Comparison of ENCODE assay signal across 23 cellular contexts in genomic region chr14:76589246-76589645, GRCh38.
DNase-seq lines count a peak whose midpoint lies in the region; ATAC-seq, FAIRE-seq and TF ChIP-seq lines count a peak whose summit lies in the region.
"Had no signal": no experiment of that assay in that cellular context is flagged by ENCODE, and none has a peak within 500 bp of the region (broad histone marks: within the 10 kb centered on the region; RNA-seq: fewer than 3 reads in every experiment).

No MANE protein-coding gene starts in this region.

- H2BK120ac ChIP-seq in mesendoderm (ENCODE audit: low read depth, low read length): no peak overlapping the region

- H3K23ac ChIP-seq in mesendoderm (ENCODE audit: low read length): no peak overlapping the region

- H3K4me1 Mint-ChIP-seq in activated T-cell treated with anti-CD3 and anti-CD28 coated beads, Interleukin-2, amount 50 U/mL, for 72 hours (ENCODE audit: low read depth): no peaks in the 10 kb centered on the region

- no peaks in the 10 kb centered on the region for H3K4me1 ChIP-seq in HepG2 (ENCODE audit: insufficient read depth, low read length)
- H3K4me1 ChIP-seq in right lobe of liver: no peaks in the 10 kb centered on the region
- H3K4me1 ChIP-seq in mesendoderm (ENCODE audit: control insufficient read depth, low read depth, low read length): no peaks in the 10 kb centered on the region

- 60% methylated on average over 4 of the region's 4 CpGs for WGBS in HepG2 (ENCODE audit: low lambda C conversion rate)
- WGBS in right lobe of liver (ENCODE audit: insufficient coverage, low coverage, low lambda C conversion rate, missing lambda C conversion rate): 100% methylated on average over 4 of the region's 4 CpGs
- no CpG with 5 or more reads among the region's 4 CpGs for WGBS in mesendoderm (ENCODE audit: extremely low coverage, insufficient coverage, low lambda C conversion rate)

- no peak overlapping the region for H3K56ac ChIP-seq in mesendoderm (ENCODE audit: low read length)

- FAIRE-seq in HepG2 (lab: Jason Lieb, UNC): no peak
- FAIRE-seq: A204.1 had no signal

- H2AK5ac ChIP-seq in mesendoderm (ENCODE audit: low read length): no peak overlapping the region

- H3K9me3 ChIP-seq in HepG2 (ENCODE audit: low read length): no peaks in the 10 kb centered on the region
- no peaks in the 10 kb centered on the region for H3K9me3 ChIP-seq in right lobe of liver

- BruUV-seq in HepG2 (replicated peaks; lab: Mats Ljungman, UMichigan): no TSS peak

- no peaks in the 10 kb centered on the region for H3K27me3 Mint-ChIP-seq in activated T-cell treated with anti-CD3 and anti-CD28 coated beads, Interleukin-2, amount 50 U/mL, for 72 hours (ENCODE audit: low read depth)

- H3K9me3 Mint-ChIP-seq in activated T-cell treated with anti-CD3 and anti-CD28 coated beads, Interleukin-2, amount 50 U/mL, for 72 hours: no peaks in the 10 kb centered on the region
- H3K9me3 Mint-ChIP-seq: CD8-positive, alpha-beta memory T cell had no signal

- no peak overlapping the region for H3K4me2 ChIP-seq in HepG2 (ENCODE audit: low read depth, low read length)
- no peak overlapping the region for H3K4me2 ChIP-seq in mesendoderm (ENCODE audit: low read length)

- TF ChIP-seq EP300 in HepG2 (IDR thresholded peaks at IDR 0.05; ENCODE audit: low read depth in 2 of 2, low read length in 2 of 2) (no peak), HepG2 (CRISPR knock-in tag; IDR thresholded peaks at IDR 0.05; ENCODE audit: borderline replicate concordance) (no peak)

- no peak overlapping the region for H3K4ac ChIP-seq in mesendoderm (ENCODE audit: low read depth, low read length)

- no peak overlapping the region for H3K18ac ChIP-seq in mesendoderm (ENCODE audit: low read length)

- DNase-seq in HepG2 (ENCODE audit: low spot score) (no peak), right lobe of liver (no peak), RWPE1 (ENCODE audit: low spot score) (peak; percentile 46), epithelial cell of prostate (ENCODE audit: low read depth, low spot score) (peak; percentile 57), mesendoderm (no peak), left colon (no peak)
- DNase-seq in activated T-cell treated with anti-CD3 and anti-CD28 coated beads, Interleukin-2, amount 50 U/mL, for 72 hours: no peak
- DNase-seq: Calu3; CD8-positive, alpha-beta memory T cell; DMS153; GDM1; GOT3; KBM-7; MV-4-11; NCI-H1105 treated with DMSO at 0.1 percent for 48 hours; NCI-H2029 treated with DMSO at 0.1 percent for 48 hours; NCI-H226; NCI-H524; NCI-H774 had no signal

- TF ChIP-seq CTCF in HepG2 (CRISPR knock-in tag; IDR thresholded peaks at IDR 0.05): no peak
- no peak for TF ChIP-seq CTCF in right lobe of liver (IDR thresholded peaks at IDR 0.05)
- no peak for TF ChIP-seq CTCF in RWPE1 (conservative IDR thresholded peaks at IDR 0.05; ENCODE audit: low read depth)

- H4K5ac ChIP-seq in mesendoderm (ENCODE audit: low read length): no peak overlapping the region

- CTCF ChIA-PET in HepG2 (lab: Yijun Ruan, JAX; ENCODE audit: low intra/inter-chr PET ratio, low total read pairs) (no interaction called here), RWPE1 (lab: Yijun Ruan, JAX) (no interaction called here)

- no peak overlapping the region for H3K9ac ChIP-seq in HepG2 (ENCODE audit: insufficient read depth, low read depth, low read length)
- H3K9ac ChIP-seq in mesendoderm (ENCODE audit: low read length): no peak overlapping the region

- H2BK15ac ChIP-seq in mesendoderm (replicated peaks; ENCODE audit: low read depth): no peak overlapping the region

- POLR2A ChIA-PET in HepG2 (lab: Yijun Ruan, JAX): no interaction called here
- POLR2A ChIA-PET in RWPE1 (lab: Yijun Ruan, JAX; ENCODE audit: low non-redundant PET): no interaction called here

- H4K8ac ChIP-seq in mesendoderm (ENCODE audit: low read depth, low read length): no peak overlapping the region

- H3K79me1 ChIP-seq in mesendoderm (ENCODE audit: low read length): no peaks in the 10 kb centered on the region

- no peak overlapping the region for H3K27ac Mint-ChIP-seq in activated T-cell treated with anti-CD3 and anti-CD28 coated beads, Interleukin-2, amount 50 U/mL, for 72 hours
- H3K27ac Mint-ChIP-seq: CD8-positive, alpha-beta memory T cell had no signal

- TF ChIP-seq POLR2A in HepG2 (IDR thresholded peaks at IDR 0.05; ENCODE audit: insufficient read depth in 1 of 2, low read depth in 2 of 2, low read length in 2 of 2): no peak
- TF ChIP-seq POLR2A in right lobe of liver (IDR thresholded peaks at IDR 0.05): no peak

- intact Hi-C loops in HepG2 (cut with micrococcal nuclease; ENCODE audit: unreplicated experiment) (no loop called here), right lobe of liver (cut with DNase I) (no loop called here), left colon (cut with DNase I, micrococcal nuclease) (no loop called here)

- no peak overlapping the region for H3K4me3 ChIP-seq in HepG2 (replicated peaks in 1 of 3; ENCODE audit: insufficient read depth in 1 of 3, low read depth in 2 of 3, low read length in 3 of 3)
- no peak overlapping the region for H3K4me3 ChIP-seq in right lobe of liver
- H3K4me3 ChIP-seq in mesendoderm (ENCODE audit: low read length): no peak overlapping the region

- in situ Hi-C loops in HepG2 (cut with HindIII; ENCODE audit: extremely low pct_ligation_motif_present, low pct_unique_long_range_greater_than_20kb): no loop called here

- no peaks in the 10 kb centered on the region for H3K79me2 ChIP-seq in HepG2 (ENCODE audit: insufficient read depth, low read length)
- no peaks in the 10 kb centered on the region for H3K79me2 ChIP-seq in mesendoderm (ENCODE audit: control insufficient read depth, insufficient read depth, low read length)

- no peaks in the 10 kb centered on the region for H3K36me3 Mint-ChIP-seq in activated T-cell treated with anti-CD3 and anti-CD28 coated beads, Interleukin-2, amount 50 U/mL, for 72 hours (ENCODE audit: insufficient read depth in 2 of 2)

- no peak overlapping the region for H2AFZ ChIP-seq in HepG2 (ENCODE audit: low read length)

- no peak overlapping the region for H3K4me3 Mint-ChIP-seq in activated T-cell treated with anti-CD3 and anti-CD28 coated beads, Interleukin-2, amount 50 U/mL, for 72 hours
- H3K4me3 Mint-ChIP-seq: CD8-positive, alpha-beta memory T cell had no signal

- no peak for TF ChIP-seq RAD21 in HepG2 (CRISPR knock-in tag; IDR thresholded peaks at IDR 0.05)

- H3K27ac ChIP-seq in HepG2 (ENCODE audit: extremely low read length, insufficient read depth, low read length): no peak overlapping the region
- no peak overlapping the region for H3K27ac ChIP-seq in right lobe of liver
- H3K27ac ChIP-seq in RWPE1: no peak overlapping the region
- peak overlapping the region; percentile 84 for H3K27ac ChIP-seq in epithelial cell of prostate
- H3K27ac ChIP-seq in mesendoderm (ENCODE audit: low read depth, low read length): no peak overlapping the region
- H3K27ac ChIP-seq: C4-2B had no signal

- ATAC-seq in HepG2: no peak
- no peak for ATAC-seq in right lobe of liver
- ATAC-seq in activated T-cell treated with anti-CD3 and anti-CD28 coated beads, Interleukin-2, amount 50 U/mL, for 72 hours (replicated peaks in 1 of 2): no peak
- no peak for ATAC-seq in left colon
- ATAC-seq: Panc1, Right ventricle myocardium inferior had no signal

- no peak overlapping the region for H2BK5ac ChIP-seq in mesendoderm (ENCODE audit: low read length)

- 0 out of 2 replicates have a peak, but pooled peaks cover 2% of the 10 kb centered on the region for H4K20me1 ChIP-seq in HepG2 (ENCODE audit: insufficient read depth, low read length)

- peaks cover 0 to 6% of the 10 kb centered on the region in 2 experiments; a peak in 2 of 5 replicates for H3K27me3 ChIP-seq in HepG2 (ENCODE audit: control insufficient read depth in 1 of 2, insufficient read depth in 2 of 2, low read length in 2 of 2)
- no peaks in the 10 kb centered on the region for H3K27me3 ChIP-seq in right lobe of liver
- H3K27me3 ChIP-seq in mesendoderm (ENCODE audit: insufficient read depth, low read length, poor library complexity): no peaks in the 10 kb centered on the region

- no peaks in the 10 kb centered on the region for H3K36me3 ChIP-seq in HepG2 (replicated peaks in 1 of 2; ENCODE audit: control insufficient read depth in 1 of 2, insufficient read depth in 2 of 2, low read length in 2 of 2)
- no peaks in the 10 kb centered on the region for H3K36me3 ChIP-seq in right lobe of liver
- no peaks in the 10 kb centered on the region for H3K36me3 ChIP-seq in mesendoderm (ENCODE audit: control insufficient read depth, insufficient read depth, low read length)

TF ChIP-seq in HepG2, 621 proteins besides CTCF, POLR2A, EP300 and RAD21:
- peak; percentile 39; the same call in 1 of the 2 replicates for TF ChIP-seq ATF7 (IDR thresholded peaks at IDR 0.05)
- no peak for TF ChIP-seq ATF7 (CRISPR knock-in tag; IDR thresholded peaks at IDR 0.05)
- no peak for TF ChIP-seq ZSCAN20 (CRISPR knock-in tag; IDR thresholded peaks at IDR 0.05; ENCODE audit: borderline replicate concordance)
- TF ChIP-seq, protein P1, sequence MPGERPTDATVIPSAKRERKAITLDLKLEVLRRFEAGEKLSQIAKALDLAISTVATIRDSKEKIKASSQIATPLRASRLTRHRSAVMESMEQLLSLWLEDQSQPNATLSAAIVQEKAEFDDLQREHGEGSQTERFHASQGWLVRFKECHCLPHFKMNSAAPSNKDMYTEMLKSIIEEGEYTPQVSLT (CRISPR knock-in tag; IDR thresholded peaks at IDR 0.05; ENCODE audit: borderline replicate concordance, low read depth): no peak

Comparison
In these comparisons a context has a peak if more than half of its experiments do, and no peak if none do; other contexts are left out.
1. DNase-seq: peak in RWPE1 (single experiment) and epithelial cell of prostate (single experiment); none in HepG2 (single experiment), right lobe of liver (0 of 3), mesendoderm (single experiment), activated T-cell treated with anti-CD3 and anti-CD28 coated beads, Interleukin-2, amount 50 U/mL, for 72 hours (0 of 2) and left colon (0 of 2).